In genomic region chr16:3461120-3461519, GRCh38 we compare ENCODE assay signal across 11 cellular contexts.
DNase-seq lines count a peak whose midpoint lies in the region; ATAC-seq and TF ChIP-seq lines count a peak whose summit lies in the region.
"Had no signal": no experiment of that assay in that cellular context is flagged by ENCODE, and none has a peak within 500 bp of the region (broad histone marks: within the 10 kb centered on the region; RNA-seq: fewer than 3 reads in every experiment).

No MANE protein-coding gene starts in this region.

- peak; percentile 26 for DNase-seq in SIG-M5 treated with dmso at 0.1 percent for 504 hours (lab: John Stamatoyannopoulos, UW; ENCODE audit: unreplicated experiment)
- no peak for DNase-seq in SIG-M5 (lab: John Stamatoyannopoulos, UW)
- DNase-seq in activated naive CD8-positive, alpha-beta T cell treated with anti-CD3 and anti-CD28 coated beads, Interleukin-2, amount 50 U/mL, for 24 hours = peak; percentile 62
- peak; percentile 22 for DNase-seq in stimulated activated CD8-positive, alpha-beta memory T cell treated with anti-CD3 and anti-CD28 coated beads, Interleukin-12 subunit alpha, Interleukin-12 subunit beta, amount 100 ng/mL, for 4 hours (ENCODE audit: low read depth)
- no peak for DNase-seq in NCI-H187 treated with DMSO at 0.1 percent for 48 hours (lab: John Stamatoyannopoulos, UW)
- DNase-seq in NCI-H1694 (lab: John Stamatoyannopoulos, UW) = no peak
- DNase-seq in NCI-H2227 (lab: John Stamatoyannopoulos, UW; ENCODE audit: unreplicated experiment) = no peak
- DNase-seq: dorsolateral prefrontal cortex, NCI-H1092, occipital lobe had no signal

- H3K79me2 ChIP-seq in OCI-LY1 (ENCODE audit: insufficient read depth, low read length) = peaks cover 64% of the 10 kb centered on the region

- H3K36me3 ChIP-seq in OCI-LY1 (ENCODE audit: insufficient read depth, low read length) = peaks cover 8% of the 10 kb centered on the region

- H3K27me3 ChIP-seq in OCI-LY1 (ENCODE audit: insufficient read depth, low read length) = no peaks in the 10 kb centered on the region
- H3K27me3 ChIP-seq: dorsolateral prefrontal cortex had no signal

- H3K9me3 ChIP-seq in OCI-LY1 (ENCODE audit: low read length) = no peaks in the 10 kb centered on the region

- H3K27ac ChIP-seq in OCI-LY1 (ENCODE audit: low read depth, low read length, poor library complexity, severe bottlenecking) = no peak overlapping the region

- H2AFZ ChIP-seq in OCI-LY1 (ENCODE audit: low read length) = no peak overlapping the region

- H3K4me1 Mint-ChIP-seq in activated naive CD8-positive, alpha-beta T cell treated with anti-CD3 and anti-CD28 coated beads, Interleukin-2, amount 50 U/mL, for 24 hours = peaks cover 66% of the 10 kb centered on the region

- TF ChIP-seq CTCF in OCI-LY1 (IDR thresholded peaks at IDR 0.05; ENCODE audit: low read length) = peak; percentile 74

- H3K9me2 ChIP-seq in OCI-LY1 (ENCODE audit: low read depth, low read length) = no peaks in the 10 kb centered on the region

- peak; percentile 14 for ATAC-seq in activated naive CD8-positive, alpha-beta T cell treated with anti-CD3 and anti-CD28 coated beads, Interleukin-2, amount 50 U/mL, for 24 hours

- no peaks in the 10 kb centered on the region for H3K9me3 Mint-ChIP-seq in activated naive CD8-positive, alpha-beta T cell treated with anti-CD3 and anti-CD28 coated beads, Interleukin-2, amount 50 U/mL, for 24 hours

- H3K4me1 ChIP-seq in OCI-LY1 (ENCODE audit: insufficient read depth, low read length, severe bottlenecking) = peaks cover 37% of the 10 kb centered on the region

- no peak overlapping the region for H3K4me2 ChIP-seq in OCI-LY1 (ENCODE audit: low read length)

- no peaks in the 10 kb centered on the region for H3F3A ChIP-seq in OCI-LY1 (ENCODE audit: insufficient read depth, low read length)

- H3K4me3 Mint-ChIP-seq in activated naive CD8-positive, alpha-beta T cell treated with anti-CD3 and anti-CD28 coated beads, Interleukin-2, amount 50 U/mL, for 24 hours = peak overlapping the region; percentile 14

- H3K36me3 Mint-ChIP-seq in activated naive CD8-positive, alpha-beta T cell treated with anti-CD3 and anti-CD28 coated beads, Interleukin-2, amount 50 U/mL, for 24 hours (ENCODE audit: low read depth) = peaks cover 8% of the 10 kb centered on the region

- H4K20me1 ChIP-seq in OCI-LY1 (ENCODE audit: insufficient read depth, low read length) = no peaks in the 10 kb centered on the region

- no peak overlapping the region for H3K4me3 ChIP-seq in OCI-LY1 (ENCODE audit: low read depth, low read length, poor library complexity, severe bottlenecking)

- no peaks in the 10 kb centered on the region for H3K27me3 Mint-ChIP-seq in activated naive CD8-positive, alpha-beta T cell treated with anti-CD3 and anti-CD28 coated beads, Interleukin-2, amount 50 U/mL, for 24 hours

- peak overlapping the region; percentile 60 for H3K27ac Mint-ChIP-seq in activated naive CD8-positive, alpha-beta T cell treated with anti-CD3 and anti-CD28 coated beads, Interleukin-2, amount 50 U/mL, for 24 hours

- H3K9ac ChIP-seq in OCI-LY1 (ENCODE audit: low read length) = no peak overlapping the region

Comparison
In these comparisons a context has a peak if more than half of its experiments do, and no peak if none do; other contexts are left out.
1. DNase-seq: peak in SIG-M5 treated with dmso at 0.1 percent for 504 hours (single experiment), activated naive CD8-positive, alpha-beta T cell treated with anti-CD3 and anti-CD28 coated beads, Interleukin-2, amount 50 U/mL, for 24 hours (single experiment) and stimulated activated CD8-positive, alpha-beta memory T cell treated with anti-CD3 and anti-CD28 coated beads, Interleukin-12 subunit alpha, Interleukin-12 subunit beta, amount 100 ng/mL, for 4 hours (single experiment); none in SIG-M5 (single experiment), NCI-H187 treated with DMSO at 0.1 percent for 48 hours (single experiment), NCI-H1694 (single experiment) and NCI-H2227 (single experiment).